Comparison of ENCODE assay signal across 23 cellular contexts in the genomic region with DNA sequence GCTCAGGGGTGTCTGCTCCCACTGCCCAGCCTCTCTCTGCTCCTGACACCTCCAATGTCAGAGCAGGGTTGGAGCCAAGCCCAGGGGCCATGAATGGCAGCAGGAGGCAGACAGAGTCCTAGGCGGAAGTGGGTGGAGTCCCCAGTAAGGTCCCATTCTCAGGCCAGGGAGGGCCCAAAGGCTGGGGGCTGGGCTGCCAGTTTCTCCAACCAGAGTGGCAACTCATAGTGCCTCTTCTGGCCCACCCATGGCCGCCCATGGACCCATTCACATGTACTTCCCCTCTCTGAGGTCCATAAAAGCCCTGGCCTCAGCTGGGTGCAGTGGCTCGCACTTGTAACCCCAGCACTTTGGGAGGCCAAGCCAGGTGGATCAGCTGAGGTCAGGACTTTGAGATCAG.
"Had no signal": no experiment of that assay in that cellular context is flagged by ENCODE, and none has a peak within 500 bp of the region (broad histone marks: within the 10 kb centered on the region; RNA-seq: fewer than 3 reads in every experiment).

No MANE protein-coding gene starts in this region.

- FAIRE-seq: colon, endothelial cell of umbilical vein had no signal

- H3K4me1 ChIP-seq: esophagus squamous epithelium, gastrocnemius medialis, heart right ventricle, left lung, lower lobe of right lung had no signal

- H3K4me1 Mint-ChIP-seq: immature natural killer cell had no signal

- H3K9me3 ChIP-seq: gastrocnemius medialis had no signal

- H3K36me3 ChIP-seq: esophagus squamous epithelium, gastrocnemius medialis, heart right ventricle, left lung, lower lobe of right lung had no signal

- H3K4me3 ChIP-seq: coronary artery, dorsolateral prefrontal cortex, esophagus squamous epithelium, gastrocnemius medialis, heart right ventricle, left lung, lower lobe of right lung had no signal

- H3K27me3 ChIP-seq: dorsolateral prefrontal cortex, esophagus squamous epithelium, gastrocnemius medialis, heart right ventricle, left lung had no signal

- ATAC-seq: gastrocnemius medialis, heart right ventricle, left cardiac atrium, left lung, left ventricle myocardium superior, lower lobe of right lung had no signal

- H3K27ac Mint-ChIP-seq: immature natural killer cell had no signal

- DNase-seq: dermis blood vessel endothelial cell; dorsolateral prefrontal cortex; effector CD4-positive, alpha-beta T cell; effector memory CD4-positive, alpha-beta T cell; esophagus squamous epithelium; foreskin fibroblast; foreskin melanocyte; gastrocnemius medialis; glutamatergic neuron; head of caudate nucleus; heart right ventricle; hippocampal formation; immature natural killer cell; islet precursor cell; left cardiac atrium; left lung; left ventricle myocardium superior; lower lobe of right lung; mesendoderm; midbrain had no signal

- H3K4me3 Mint-ChIP-seq: immature natural killer cell had no signal

- H3K27ac ChIP-seq: coronary artery, dorsolateral prefrontal cortex, esophagus squamous epithelium, gastrocnemius medialis, heart right ventricle, left lung, lower lobe of right lung had no signal
